ENCODE assay signal across 20 cellular contexts in genomic region chr9:31730398-31730797, GRCh38.
DNase-seq lines count a peak whose midpoint lies in the region; ATAC-seq, FAIRE-seq and TF ChIP-seq lines count a peak whose summit lies in the region.
"Had no signal": no experiment of that assay in that cellular context is flagged by ENCODE, and none has a peak within 500 bp of the region (broad histone marks: within the 10 kb centered on the region; RNA-seq: fewer than 3 reads in every experiment).

No MANE protein-coding gene starts in this region.

- H3K27ac Mint-ChIP-seq in nephron progenitor cell: no peak overlapping the region
- H3K27ac Mint-ChIP-seq: CD14-positive monocyte, HFFc6 had no signal

- no peaks in the 10 kb centered on the region for H3K9me2 ChIP-seq in PC-3 (replicated peaks; ENCODE audit: low read length)
- H3K9me2 ChIP-seq: SK-N-SH had no signal

- peak overlapping the region; percentile 36 for H2AFZ ChIP-seq in KMS-11 (ENCODE audit: low read depth)
- H2AFZ ChIP-seq in PC-3 (ENCODE audit: low read length): no peak overlapping the region

- H3K9ac ChIP-seq in KMS-11: no peak overlapping the region
- H3K9ac ChIP-seq in kidney (ENCODE audit: low read length in 2 of 2): no peak overlapping the region
- no peak overlapping the region for H3K9ac ChIP-seq in PC-3 (ENCODE audit: low read length)
- H3K9ac ChIP-seq: SK-N-SH had no signal

- no peak overlapping the region for H3K27ac ChIP-seq in KMS-11
- no peak overlapping the region for H3K27ac ChIP-seq in kidney (ENCODE audit: low read depth in 2 of 2, low read length in 2 of 2)
- H3K27ac ChIP-seq in PC-3 (ENCODE audit: low read length): no peak overlapping the region

- no peaks in the 10 kb centered on the region for H3K9me3 Mint-ChIP-seq in nephron progenitor cell

- H3K36me3 ChIP-seq in KMS-11 (ENCODE audit: insufficient read depth) (no peaks in the 10 kb centered on the region), kidney (ENCODE audit: control insufficient read depth in 1 of 2, insufficient read depth in 2 of 2, low read length in 2 of 2) (no peaks in the 10 kb centered on the region), PC-3 (ENCODE audit: low read depth, low read length) (no peaks in the 10 kb centered on the region)

- ATAC-seq in PC-3: no peak

- no peaks in the 10 kb centered on the region for H3K4me1 Mint-ChIP-seq in nephron progenitor cell
- H3K4me1 Mint-ChIP-seq: CD14-positive monocyte had no signal

- no peak overlapping the region for H3K4me3 ChIP-seq in GM12865 (ENCODE audit: low read depth, low read length)
- H3K4me3 ChIP-seq in KMS-11 (IDR thresholded peaks at IDR 0.05; ENCODE audit: insufficient read depth, low read depth, low read length): no peak overlapping the region
- no peak overlapping the region for H3K4me3 ChIP-seq in kidney (ENCODE audit: low read length in 2 of 2)
- H3K4me3 ChIP-seq in PC-3 (ENCODE audit: low read length): no peak overlapping the region

- no peaks in the 10 kb centered on the region for H3K9me3 ChIP-seq in kidney (ENCODE audit: control insufficient read depth in 1 of 2, low read length in 2 of 2)
- no peaks in the 10 kb centered on the region for H3K9me3 ChIP-seq in PC-3 (ENCODE audit: low read length)
- H3K9me3 ChIP-seq: SK-N-SH had no signal

- no peak overlapping the region for H3K4me3 Mint-ChIP-seq in nephron progenitor cell
- H3K4me3 Mint-ChIP-seq: CD14-positive monocyte, HFFc6 had no signal

- H3K4me2 ChIP-seq in KMS-11: 0 out of 2 replicates have a peak overlapping the region, but pooled peaks have one; percentile 22
- no peak overlapping the region for H3K4me2 ChIP-seq in PC-3 (ENCODE audit: low read length)
- H3K4me2 ChIP-seq: SK-N-SH had no signal

- H4K20me1 ChIP-seq in KMS-11 (ENCODE audit: insufficient read depth) (no peaks in the 10 kb centered on the region), PC-3 (ENCODE audit: low read length) (no peaks in the 10 kb centered on the region)

- H3K36me3 Mint-ChIP-seq in nephron progenitor cell (ENCODE audit: low read depth): no peaks in the 10 kb centered on the region
- H3K36me3 Mint-ChIP-seq: CD14-positive monocyte had no signal

- no peaks in the 10 kb centered on the region for H3K79me2 ChIP-seq in KMS-11 (ENCODE audit: insufficient read depth, low read depth)
- no peaks in the 10 kb centered on the region for H3K79me2 ChIP-seq in PC-3 (ENCODE audit: low read length)

- BruUV-seq in PC-3 (replicated peaks; lab: Mats Ljungman, UMichigan): no TSS peak

- POLR2A ChIA-PET in PC-3 (lab: Charles Lee; ENCODE audit: unreplicated experiment): no interaction called here

- no peak for TF ChIP-seq CTCF in GM12865 (IDR thresholded peaks at IDR 0.05; ENCODE audit: insufficient read depth, low read depth, low read length, missing control alignments)
- no peak for TF ChIP-seq CTCF in KMS-11 (conservative IDR thresholded peaks at IDR 0.05; ENCODE audit: low read depth, low read length)
- no peak for TF ChIP-seq CTCF in kidney (IDR thresholded peaks at IDR 0.05; ENCODE audit: borderline replicate concordance, extremely low read depth, insufficient read depth)
- TF ChIP-seq CTCF in PC-3 (conservative IDR thresholded peaks at IDR 0.05; ENCODE audit: low read depth, low read length): no peak
- no peak for TF ChIP-seq CTCF in nephron progenitor cell (IDR thresholded peaks at IDR 0.05)

- H3K27me3 ChIP-seq in KMS-11 (ENCODE audit: insufficient read depth, low read depth) (no peaks in the 10 kb centered on the region), PC-3 (ENCODE audit: low read length) (no peaks in the 10 kb centered on the region)

- H3F3A ChIP-seq in PC-3 (ENCODE audit: low read length, unreplicated experiment): no peaks in the 10 kb centered on the region

- CTCF ChIA-PET in PC-3 (lab: Charles Lee): no interaction called here

- FAIRE-seq in kidney (lab: Jason Lieb, UNC) (no peak), urothelium cell line (lab: Jason Lieb, UNC) (peak; percentile 20)
- FAIRE-seq: RCC 7860 had no signal

- no peaks in the 10 kb centered on the region for H3K4me1 ChIP-seq in KMS-11 (ENCODE audit: low read depth, poor library complexity, severe bottlenecking)
- H3K4me1 ChIP-seq in kidney (ENCODE audit: control insufficient read depth in 1 of 2, insufficient read depth in 1 of 2, low read depth in 1 of 2, low read length in 2 of 2): no peaks in the 10 kb centered on the region
- no peaks in the 10 kb centered on the region for H3K4me1 ChIP-seq in PC-3 (ENCODE audit: insufficient read depth, low read length)

- no peaks in the 10 kb centered on the region for H3K27me3 Mint-ChIP-seq in nephron progenitor cell (ENCODE audit: low read depth, poor library complexity)

- DNase-seq in GM12865 (ENCODE audit: low read depth) (peak; percentile 25), kidney (peak; percentile 66), urothelium cell line (ENCODE audit: low spot score) (no peak), PC-3 (no peak), nephron progenitor cell (no peak)
- no peak for DNase-seq in stimulated activated CD8-positive, alpha-beta memory T cell treated with anti-CD3 and anti-CD28 coated beads, Interleukin-4, amount 100 ng/mL, for 48 hours
- DNase-seq: ACHN; DMS153; GDM1; H7; HFFc6; KBM-7; NCI-H1105 treated with DMSO at 0.1 percent for 48 hours; NCI-H1694 treated with DMSO at 0.1 percent for 48 hours; NK-92 treated with Interleukin-12 subunit alpha and Interleukin-12 subunit beta, amount 100 ng/mL, for 24 hours; SHP77 treated with DMSO at 0.1 percent for 48 hours; SK-N-SH had no signal

- intact Hi-C loops in kidney (cut with DNase I): no loop called here
- intact Hi-C loops in PC-3 (cut with micrococcal nuclease): no loop called here

Comparison
In these comparisons a context has a peak if more than half of its experiments do, and no peak if none do; other contexts are left out.
1. DNase-seq: peak in GM12865 (single experiment) and kidney (single experiment); none in urothelium cell line (single experiment), PC-3 (single experiment), nephron progenitor cell (single experiment) and stimulated activated CD8-positive, alpha-beta memory T cell treated with anti-CD3 and anti-CD28 coated beads, Interleukin-4, amount 100 ng/mL, for 48 hours (single experiment).